11 cellular contexts compared by ENCODE assay signal in the genomic region with DNA sequence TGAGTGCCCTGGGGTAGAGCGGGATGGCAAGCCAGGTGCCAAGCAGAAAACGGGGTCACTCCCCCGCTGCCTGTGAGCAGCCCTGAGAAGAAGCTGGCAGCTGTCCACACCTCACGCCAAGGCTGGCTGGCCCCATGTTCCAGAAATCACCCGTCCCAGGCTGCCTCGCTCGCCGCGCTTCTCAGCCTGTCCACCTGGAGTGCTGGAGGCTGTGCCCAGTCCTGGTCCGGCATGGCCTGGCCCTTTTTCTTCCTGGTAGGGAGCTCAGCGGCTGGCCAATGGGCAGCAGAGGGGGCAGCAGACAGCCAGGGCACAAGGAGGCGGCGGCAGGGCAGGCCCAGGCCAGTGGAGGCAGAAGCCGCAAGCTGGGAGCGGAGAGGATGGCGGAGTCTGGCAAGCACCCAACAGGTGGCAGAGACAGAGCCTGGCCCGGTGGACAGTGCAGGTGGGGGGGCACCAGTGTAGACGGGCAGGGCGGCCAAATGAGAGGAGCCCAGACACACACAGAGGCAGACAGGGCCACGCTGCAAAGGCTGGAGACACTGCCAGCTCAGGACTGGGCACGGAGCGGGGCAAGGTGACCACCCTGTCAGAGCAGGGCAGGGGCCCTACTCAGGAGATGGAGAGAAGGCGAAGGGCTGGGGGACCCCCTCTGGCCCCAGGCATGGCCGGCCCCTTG. TPM values are rescaled to one million over a fixed set of nuclear protein-coding genes. Genes with fewer than 3 reads are reported as not detected.
A peak's percentile ranks its signal among the peaks of the same experiment; 100 is the strongest.
DNase-seq lines count a peak whose midpoint lies in the region; ATAC-seq and TF ChIP-seq lines count a peak whose summit lies in the region.
"Had no signal": no experiment of that assay in that cellular context is flagged by ENCODE, and none has a peak within 500 bp of the region (broad histone marks: within the 10 kb centered on the region; RNA-seq: fewer than 3 reads in every experiment).

No MANE protein-coding gene starts in this region.

- no TSS peak for BruUV-seq in Calu3 (replicated peaks; lab: Mats Ljungman, UMichigan)

- H3K36me3 Mint-ChIP-seq in nephron (ENCODE audit: low read depth) (no peaks in the 10 kb centered on the region), Calu3 (ENCODE audit: insufficient read depth, unreplicated experiment) (peaks cover 5% of the 10 kb centered on the region)
- H3K36me3 Mint-ChIP-seq: naive thymus-derived CD4-positive, alpha-beta T cell had no signal

- peaks cover 12% of the 10 kb centered on the region for H3K27me3 Mint-ChIP-seq in nephron (ENCODE audit: low read depth)
- peaks cover 22% of the 10 kb centered on the region for H3K27me3 Mint-ChIP-seq in Calu3 (ENCODE audit: unreplicated experiment)

- intact Hi-C loops in Calu3 (cut with micrococcal nuclease; ENCODE audit: unreplicated experiment): no loop called here

- H3K27ac Mint-ChIP-seq in nephron (peak overlapping the region in 2 of 3 experiments; percentile 40 to 47), Calu3 (ENCODE audit: unreplicated experiment) (no peak overlapping the region)
- H3K27ac Mint-ChIP-seq: naive thymus-derived CD4-positive, alpha-beta T cell; T-helper 1 cell treated with Interleukin-12 subunit alpha and Interleukin-12 subunit beta and Interleukin-4 antibody, amounts not matched to agents 30 μg/mL and 1 μg/mL, for 36 hours had no signal

- H3K9me3 Mint-ChIP-seq in nephron: no peaks in the 10 kb centered on the region
- no peaks in the 10 kb centered on the region for H3K9me3 Mint-ChIP-seq in Calu3 (ENCODE audit: low read depth, unreplicated experiment)
- H3K9me3 Mint-ChIP-seq: T-helper 1 cell treated with Interleukin-12 subunit alpha and Interleukin-12 subunit beta and Interleukin-4 antibody, amounts not matched to agents 30 μg/mL and 1 μg/mL, for 36 hours had no signal

- ATAC-seq in HG02571 (IDR thresholded peaks at IDR 0.05; ENCODE audit: unreplicated experiment): no peak
- ATAC-seq: naive thymus-derived CD4-positive, alpha-beta T cell had no signal

- CTCF ChIA-PET in Calu3 (lab: Charles Lee): interaction anchor here (0.6 kb wide), 1 partner anchor 15 kb away, joined by 3 read pairs; no protein-coding TSS in a partner anchor

- DNase-seq in DMS153 treated with DMSO at 0.1 percent for 48 hours (lab: John Stamatoyannopoulos, UW; ENCODE audit: unreplicated experiment): peak; percentile 66
- peak; percentile 89 for DNase-seq in NCI-H2196 (lab: John Stamatoyannopoulos, UW; ENCODE audit: unreplicated experiment)
- DNase-seq in ecto neural progenitor cell (ENCODE audit: low spot score): peak; percentile 56
- no peak for DNase-seq in Calu3
- no peak for DNase-seq in AG08395 (ENCODE audit: low spot score)
- DNase-seq in NCI-H446 (lab: John Stamatoyannopoulos, UW): no peak
- DNase-seq: NCI-H1436 treated with DMSO at 0.1 percent for 48 hours had no signal

- H3K4me1 Mint-ChIP-seq in nephron (peaks cover 37% of the 10 kb centered on the region), Calu3 (ENCODE audit: low read depth, unreplicated experiment) (peaks cover 23% of the 10 kb centered on the region)

- TF ChIP-seq CTCF in nephron (IDR thresholded peaks at IDR 0.05; ENCODE audit: unreplicated experiment in 3 of 3) (peak in 1 of 3 experiments; percentile 22), Calu3 (IDR thresholded peaks at IDR 0.05; ENCODE audit: unreplicated experiment) (no peak)

- H3K4me3 Mint-ChIP-seq in nephron (no peak overlapping the region), Calu3 (ENCODE audit: low read depth, unreplicated experiment) (no peak overlapping the region)
- H3K4me3 Mint-ChIP-seq: naive thymus-derived CD4-positive, alpha-beta T cell; T-helper 1 cell treated with Interleukin-12 subunit alpha and Interleukin-12 subunit beta and Interleukin-4 antibody, amounts not matched to agents 30 μg/mL and 1 μg/mL, for 36 hours had no signal

RNA-seq across cellular contexts. Expression of a gene that starts 37.2 kb away (rescaled TPM):
- total RNA-seq in Calu3 (2022): not detected in 2 replicates
- total RNA-seq: naive thymus-derived CD4-positive, alpha-beta T cell had no signal

RNA-seq across cellular contexts. Expression of a gene that starts 47.8 kb away (rescaled TPM):
- total RNA-seq in Calu3 (2022): not detected in 2 replicates
- total RNA-seq: naive thymus-derived CD4-positive, alpha-beta T cell had no signal

Comparison
In these comparisons a context has a peak if more than half of its experiments do, and no peak if none do; other contexts are left out.
1. DNase-seq: peak in DMS153 treated with DMSO at 0.1 percent for 48 hours (single experiment), NCI-H2196 (single experiment) and ecto neural progenitor cell (single experiment); none in Calu3 (single experiment), AG08395 (single experiment) and NCI-H446 (0 of 2).